Comparison of ENCODE assay signal across 1 cellular context in the genomic region with DNA sequence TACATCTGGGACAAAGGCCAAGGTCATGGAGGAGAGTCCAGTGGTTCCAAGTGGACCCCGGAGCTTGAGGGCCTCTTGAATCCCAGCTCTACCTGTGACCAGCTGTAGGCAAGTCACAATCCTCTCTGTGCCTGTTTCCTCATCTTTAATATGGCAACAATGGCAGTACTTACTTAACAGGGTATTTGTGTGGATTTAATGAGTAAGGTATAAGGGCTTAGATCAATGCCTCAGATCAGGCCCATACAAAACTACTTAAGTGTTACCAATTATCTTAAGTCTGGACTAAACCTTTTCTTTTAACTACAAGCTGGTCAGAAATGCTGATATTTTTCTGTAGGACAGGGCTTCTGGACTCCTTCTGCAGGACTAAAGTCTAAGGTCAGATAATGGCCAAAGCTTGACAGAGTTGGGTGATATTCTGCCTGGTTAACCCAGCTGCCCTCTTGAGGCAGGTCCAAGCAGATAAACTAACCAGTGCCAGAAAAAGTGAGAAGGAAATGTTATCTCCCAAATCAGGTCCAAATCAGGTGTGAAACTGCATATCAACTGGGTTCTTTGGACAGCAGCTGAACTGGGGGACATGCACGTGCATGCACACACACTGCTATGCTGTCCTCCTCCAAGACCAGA.
TF ChIP-seq lines count a peak whose summit lies in the region.

No MANE protein-coding gene starts in this region.

TF ChIP-seq in K562, 482 proteins besides CTCF, POLR2A, EP300 and RAD21:
- TF ChIP-seq NFYB (IDR thresholded peaks at IDR 0.05; ENCODE audit: extremely low read depth, insufficient read length), result no peak
- TF ChIP-seq, protein P1, sequence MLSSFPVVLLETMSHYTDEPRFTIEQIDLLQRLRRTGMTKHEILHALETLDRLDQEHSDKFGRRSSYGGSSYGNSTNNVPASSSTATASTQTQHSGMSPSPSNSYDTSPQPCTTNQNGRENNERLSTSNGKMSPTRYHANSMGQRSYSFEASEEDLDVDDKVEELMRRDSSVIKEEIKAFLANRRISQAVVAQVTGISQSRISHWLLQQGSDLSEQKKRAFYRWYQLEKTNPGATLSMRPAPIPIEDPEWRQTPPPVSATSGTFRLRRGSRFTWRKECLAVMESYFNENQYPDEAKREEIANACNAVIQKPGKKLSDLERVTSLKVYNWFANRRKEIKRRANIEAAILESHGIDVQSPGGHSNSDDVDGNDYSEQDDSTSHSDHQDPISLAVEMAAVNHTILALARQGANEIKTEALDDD (IDR thresholded peaks at IDR 0.05), result peak; percentile 18; the same call in 1 of the 2 replicates
- TF ChIP-seq, protein P2, sequence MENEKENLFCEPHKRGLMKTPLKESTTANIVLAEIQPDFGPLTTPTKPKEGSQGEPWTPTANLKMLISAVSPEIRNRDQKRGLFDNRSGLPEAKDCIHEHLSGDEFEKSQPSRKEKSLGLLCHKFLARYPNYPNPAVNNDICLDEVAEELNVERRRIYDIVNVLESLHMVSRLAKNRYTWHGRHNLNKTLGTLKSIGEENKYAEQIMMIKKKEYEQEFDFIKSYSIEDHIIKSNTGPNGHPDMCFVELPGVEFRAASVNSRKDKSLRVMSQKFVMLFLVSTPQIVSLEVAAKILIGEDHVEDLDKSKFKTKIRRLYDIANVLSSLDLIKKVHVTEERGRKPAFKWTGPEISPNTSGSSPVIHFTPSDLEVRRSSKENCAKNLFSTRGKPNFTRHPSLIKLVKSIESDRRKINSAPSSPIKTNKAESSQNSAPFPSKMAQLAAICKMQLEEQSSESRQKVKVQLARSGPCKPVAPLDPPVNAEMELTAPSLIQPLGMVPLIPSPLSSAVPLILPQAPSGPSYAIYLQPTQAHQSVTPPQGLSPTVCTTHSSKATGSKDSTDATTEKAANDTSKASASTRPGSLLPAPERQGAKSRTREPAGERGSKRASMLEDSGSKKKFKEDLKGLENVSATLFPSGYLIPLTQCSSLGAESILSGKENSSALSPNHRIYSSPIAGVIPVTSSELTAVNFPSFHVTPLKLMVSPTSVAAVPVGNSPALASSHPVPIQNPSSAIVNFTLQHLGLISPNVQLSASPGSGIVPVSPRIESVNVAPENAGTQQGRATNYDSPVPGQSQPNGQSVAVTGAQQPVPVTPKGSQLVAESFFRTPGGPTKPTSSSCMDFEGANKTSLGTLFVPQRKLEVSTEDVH (IDR thresholded peaks at IDR 0.05; ENCODE audit: low read depth, partially characterized antibody), result no peak
- TF ChIP-seq, protein P3, sequence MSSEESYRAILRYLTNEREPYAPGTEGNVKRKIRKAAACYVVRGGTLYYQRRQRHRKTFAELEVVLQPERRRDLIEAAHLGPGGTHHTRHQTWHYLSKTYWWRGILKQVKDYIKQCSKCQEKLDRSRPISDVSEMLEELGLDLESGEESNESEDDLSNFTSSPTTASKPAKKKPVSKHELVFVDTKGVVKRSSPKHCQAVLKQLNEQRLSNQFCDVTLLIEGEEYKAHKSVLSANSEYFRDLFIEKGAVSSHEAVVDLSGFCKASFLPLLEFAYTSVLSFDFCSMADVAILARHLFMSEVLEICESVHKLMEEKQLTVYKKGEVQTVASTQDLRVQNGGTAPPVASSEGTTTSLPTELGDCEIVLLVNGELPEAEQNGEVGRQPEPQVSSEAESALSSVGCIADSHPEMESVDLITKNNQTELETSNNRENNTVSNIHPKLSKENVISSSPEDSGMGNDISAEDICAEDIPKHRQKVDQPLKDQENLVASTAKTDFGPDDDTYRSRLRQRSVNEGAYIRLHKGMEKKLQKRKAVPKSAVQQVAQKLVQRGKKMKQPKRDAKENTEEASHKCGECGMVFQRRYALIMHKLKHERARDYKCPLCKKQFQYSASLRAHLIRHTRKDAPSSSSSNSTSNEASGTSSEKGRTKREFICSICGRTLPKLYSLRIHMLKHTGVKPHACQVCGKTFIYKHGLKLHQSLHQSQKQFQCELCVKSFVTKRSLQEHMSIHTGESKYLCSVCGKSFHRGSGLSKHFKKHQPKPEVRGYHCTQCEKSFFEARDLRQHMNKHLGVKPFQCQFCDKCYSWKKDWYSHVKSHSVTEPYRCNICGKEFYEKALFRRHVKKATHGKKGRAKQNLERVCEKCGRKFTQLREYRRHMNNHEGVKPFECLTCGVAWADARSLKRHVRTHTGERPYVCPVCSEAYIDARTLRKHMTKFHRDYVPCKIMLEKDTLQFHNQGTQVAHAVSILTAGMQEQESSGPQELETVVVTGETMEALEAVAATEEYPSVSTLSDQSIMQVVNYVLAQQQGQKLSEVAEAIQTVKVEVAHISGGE (CRISPR knock-in tag; IDR thresholded peaks at IDR 0.05), result 0 out of 6 replicates have a peak, but pooled peaks of 1 of the 3 experiments have one; percentile 16
TF ChIP-seq in K562: peak in this region for 2.
